In the genomic region with DNA sequence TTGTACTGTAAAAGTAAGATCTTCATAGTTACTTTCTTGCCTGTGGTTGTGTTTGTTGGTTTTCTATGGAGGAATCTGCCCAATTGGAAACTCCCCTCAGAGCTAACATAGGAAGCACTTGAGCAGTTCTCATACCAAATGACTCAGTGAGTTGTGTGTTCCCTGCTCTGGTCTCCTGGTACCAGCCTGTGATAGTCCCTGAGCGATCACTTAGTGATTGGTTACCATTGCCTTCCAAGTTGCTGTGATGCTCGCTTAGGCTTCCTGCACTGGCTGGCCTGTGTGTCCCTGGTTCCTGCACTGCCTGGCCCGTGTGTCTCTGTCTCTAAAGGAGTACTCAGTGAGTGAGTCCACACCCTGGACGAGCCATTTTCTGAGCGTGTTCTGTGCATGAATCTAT, we compare ENCODE assay signal across 9 cellular contexts.
A peak's percentile ranks its signal among the peaks of the same experiment; 100 is the strongest.
DNase-seq lines count a peak whose midpoint lies in the region; ATAC-seq and TF ChIP-seq lines count a peak whose summit lies in the region.
"Had no signal": no experiment of that assay in that cellular context is flagged by ENCODE, and none has a peak within 500 bp of the region (broad histone marks: within the 10 kb centered on the region; RNA-seq: fewer than 3 reads in every experiment).

No MANE protein-coding gene starts in this region.

- no peak for TF ChIP-seq POLR2A in stomach (IDR thresholded peaks at IDR 0.05)

- intact Hi-C loops in activated naive CD4-positive, alpha-beta T cell treated with anti-CD3 and anti-CD28 coated beads for 36 hours (cut with micrococcal nuclease): loop anchor here (1.0 to 5.0 kb wide), 12 partner anchors 24 to 498 kb away; partner anchors contain the start of gene RFX8
- intact Hi-C loops in stomach (cut with DNase I; ENCODE audit: low total_unique reads): loop anchor here (5.0 to 10.0 kb wide), 2 partner anchors 308 to 416 kb away; no protein-coding TSS in a partner anchor

- peaks cover 61% of the 10 kb centered on the region for H3K4me1 Mint-ChIP-seq in activated naive CD4-positive, alpha-beta T cell treated with anti-CD3 and anti-CD28 coated beads for 36 hours (ENCODE audit: low read depth)

- H3K27me3 Mint-ChIP-seq in activated naive CD4-positive, alpha-beta T cell treated with anti-CD3 and anti-CD28 coated beads for 36 hours (ENCODE audit: low read depth): no peaks in the 10 kb centered on the region

- H3K27me3 ChIP-seq in SJSA1 (replicated peaks): no peaks in the 10 kb centered on the region
- no peaks in the 10 kb centered on the region for H3K27me3 ChIP-seq in stomach
- H3K27me3 ChIP-seq: BLaER1 treated with 17β-estradiol and CSF1 and Interleukin-3, amounts not matched to agents 10 nM and 100 nM had no signal

- WGBS in stomach, 5 donors: 80 to 88% (median 82%) methylated on average over 5 of the region's 5 CpGs

- peak overlapping the region; percentile 66 for H3K27ac ChIP-seq in SJSA1
- H3K27ac ChIP-seq in stomach: peak overlapping the region in 4 of 5 donors; percentile 36 to 70 (median 70)

- no peaks in the 10 kb centered on the region for H3K9me3 ChIP-seq in SJSA1 (replicated peaks)
- H3K9me3 ChIP-seq in stomach: no peaks in the 10 kb centered on the region
- H3K9me3 ChIP-seq: BLaER1 treated with 17β-estradiol and CSF1 and Interleukin-3, amounts not matched to agents 10 nM and 100 nM had no signal

- H3K36me3 ChIP-seq in SJSA1 (peaks cover 60% of the 10 kb centered on the region), stomach (peaks cover 0 to 49% (median 47%) of the 10 kb centered on the region in 4 donors)

- H3K36me3 Mint-ChIP-seq in activated naive CD4-positive, alpha-beta T cell treated with anti-CD3 and anti-CD28 coated beads for 36 hours (ENCODE audit: low read depth): peaks cover 54% of the 10 kb centered on the region

- TF ChIP-seq EP300 in stomach (IDR thresholded peaks at IDR 0.05): no peak

- TF ChIP-seq CTCF in fibroblast of pulmonary artery (IDR thresholded peaks at IDR 0.05; ENCODE audit: low read length, missing control alignments) (no peak), stomach (IDR thresholded peaks at IDR 0.05) (no peak)

- H3K4me3 Mint-ChIP-seq in activated naive CD4-positive, alpha-beta T cell treated with anti-CD3 and anti-CD28 coated beads for 36 hours: no peak overlapping the region

- peak overlapping the region; percentile 87 for H3K27ac Mint-ChIP-seq in activated naive CD4-positive, alpha-beta T cell treated with anti-CD3 and anti-CD28 coated beads for 36 hours

- ATAC-seq in GM19351 (IDR thresholded peaks at IDR 0.05; ENCODE audit: unreplicated experiment): no peak

- DNase-seq in activated naive CD4-positive, alpha-beta T cell treated with anti-CD3 and anti-CD28 coated beads for 36 hours: peak; percentile 74
- DNase-seq in activated naive CD4-positive, alpha-beta T cell treated with Interleukin-2 at 50 U/mL for 16 hours: no peak
- DNase-seq in SJSA1 (ENCODE audit: low read depth in 1 of 2, low spot score in 2 of 2) (peak; percentile 56 to 58), fibroblast of pulmonary artery (ENCODE audit: low read depth) (peak; percentile 60), stomach (no peak), NCI-H69 (lab: John Stamatoyannopoulos, UW) (no peak), NCI-H526 (lab: John Stamatoyannopoulos, UW) (no peak)

- H3K4me1 ChIP-seq in SJSA1 (replicated peaks) (peaks cover 56% of the 10 kb centered on the region), stomach (peaks cover 28 to 62% (median 44%) of the 10 kb centered on the region in 4 donors)

- no peak overlapping the region for H3K4me3 ChIP-seq in SJSA1
- H3K4me3 ChIP-seq in fibroblast of pulmonary artery (replicated peaks; ENCODE audit: low read depth, low read length): no peak overlapping the region
- no peak overlapping the region for H3K4me3 ChIP-seq in stomach
- H3K4me3 ChIP-seq: BLaER1 treated with 17β-estradiol and CSF1 and Interleukin-3, amounts not matched to agents 10 nM and 100 nM had no signal

- CTCF ChIA-PET in activated naive CD4-positive, alpha-beta T cell treated with anti-CD3 and anti-CD28 coated beads for 36 hours (lab: Charles Lee): interaction anchor here (0.7 to 4.3 kb wide), 24 partner anchors 9 to 413 kb away, joined by 3 to 38 read pairs (median 4); no protein-coding TSS in a partner anchor

- H3K9me3 Mint-ChIP-seq in activated naive CD4-positive, alpha-beta T cell treated with anti-CD3 and anti-CD28 coated beads for 36 hours: no peaks in the 10 kb centered on the region

Comparison
In these comparisons a context has a peak if more than half of its experiments do, and no peak if none do; other contexts are left out.
1. DNase-seq: peak in activated naive CD4-positive, alpha-beta T cell treated with anti-CD3 and anti-CD28 coated beads for 36 hours (single experiment), SJSA1 (2 of 2) and fibroblast of pulmonary artery (single experiment); none in activated naive CD4-positive, alpha-beta T cell treated with Interleukin-2 at 50 U/mL for 16 hours (single experiment), stomach (single experiment), NCI-H69 (single experiment) and NCI-H526 (0 of 2).